14 cellular contexts compared by ENCODE assay signal in the genomic region with DNA sequence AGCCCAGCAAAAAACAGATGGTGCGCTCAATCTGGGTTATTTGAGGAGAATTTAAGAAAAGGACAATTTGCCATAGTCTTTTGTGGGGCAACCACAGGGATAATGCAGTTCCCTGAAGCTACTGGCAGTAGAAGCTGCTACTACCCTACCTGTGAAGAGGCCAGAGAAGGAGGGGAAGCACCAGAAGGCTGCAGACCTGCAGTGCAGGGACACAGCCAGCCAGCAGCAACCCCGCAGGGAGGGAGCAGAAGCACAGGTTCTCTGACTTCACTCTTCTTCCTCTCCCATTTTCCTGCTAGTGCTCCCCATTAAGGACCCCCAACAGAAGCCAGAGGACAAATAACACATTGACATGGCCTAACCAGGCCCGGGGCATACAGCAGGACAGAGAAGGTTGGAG. TPM values are rescaled to one million over a fixed set of nuclear protein-coding genes. Genes with fewer than 3 reads are reported as not detected.
DNase-seq lines count a peak whose midpoint lies in the region; ATAC-seq, FAIRE-seq and TF ChIP-seq lines count a peak whose summit lies in the region.
"Had no signal": no experiment of that assay in that cellular context is flagged by ENCODE, and none has a peak within 500 bp of the region (broad histone marks: within the 10 kb centered on the region; RNA-seq: fewer than 3 reads in every experiment).

No MANE protein-coding gene starts in this region.

- no peak overlapping the region for H3K18ac ChIP-seq in H1 (ENCODE audit: extremely low read depth, low read length)
- no peak overlapping the region for H3K18ac ChIP-seq in H9 (ENCODE audit: insufficient read length, low read depth, low read length)

- no peak overlapping the region for H3K23ac ChIP-seq in H1 (ENCODE audit: insufficient read length)
- no peak overlapping the region for H3K23ac ChIP-seq in H9 (ENCODE audit: insufficient read length, low read depth, low read length)

- no peak overlapping the region for H3K9ac ChIP-seq in H1 (replicated peaks in 1 of 4; ENCODE audit: extremely low read depth in 1 of 4, low read depth in 3 of 4, low read length in 3 of 4)
- no peak overlapping the region for H3K9ac ChIP-seq in neural progenitor cell
- no peak overlapping the region for H3K9ac ChIP-seq in H9 (ENCODE audit: extremely low read depth, insufficient read length, low read length)

- peak overlapping the region; percentile 61 to 69 for H3K27ac ChIP-seq in right atrium auricular region
- H3K27ac ChIP-seq in H1 (ENCODE audit: low read depth, low read length), result no peak overlapping the region
- H3K27ac ChIP-seq in neural progenitor cell, result no peak overlapping the region
- H3K27ac ChIP-seq in vagina, result peak overlapping the region; percentile 76
- no peak overlapping the region for H3K27ac ChIP-seq in H9 (ENCODE audit: insufficient read length, low read depth, low read length)

- ATAC-seq in Right ventricle myocardium inferior, result no peak
- no peak for ATAC-seq in effector memory CD8-positive, alpha-beta T cell (replicated peaks)
- ATAC-seq: activated CD8-positive, alpha-beta memory T cell treated with anti-CD3 and anti-CD28 coated beads, Interleukin-2, amount 10 ng/mL, durations not matched to agents 7 days and 5 days had no signal

- H4K8ac ChIP-seq in H1 (ENCODE audit: extremely low read depth, insufficient read depth, low read length) (no peak overlapping the region), H9 (replicated peaks; ENCODE audit: insufficient read length, low read depth, low read length) (no peak overlapping the region)

- H3K27ac Mint-ChIP-seq in neural progenitor cell (no peak overlapping the region), H9 (peak overlapping the region in 1 of 3 experiments; percentile 87; a peak in 1 of 7 replicates)
- no peak overlapping the region for H3K27ac Mint-ChIP-seq in effector memory CD8-positive, alpha-beta T cell
- H3K27ac Mint-ChIP-seq: activated CD8-positive, alpha-beta memory T cell treated with anti-CD3 and anti-CD28 coated beads, Interleukin-2, amount 10 ng/mL, durations not matched to agents 7 days and 5 days had no signal

- TF ChIP-seq CTCF in right atrium auricular region (IDR thresholded peaks at IDR 0.05) (no peak), H1 (IDR thresholded peaks at IDR 0.05; ENCODE audit: control extremely low read depth in 1 of 3, insufficient read depth in 1 of 3, low read depth in 1 of 3, low read length in 3 of 3) (no peak), neural progenitor cell (IDR thresholded peaks at IDR 0.05) (no peak), vagina (IDR thresholded peaks at IDR 0.05) (no peak), H9 (conservative IDR thresholded peaks at IDR 0.05) (no peak)

- no peak overlapping the region for H3K4ac ChIP-seq in H1 (replicated peaks; ENCODE audit: insufficient read length, low read depth, low read length)
- no peak overlapping the region for H3K4ac ChIP-seq in H9 (ENCODE audit: low read depth, low read length)

- no peak overlapping the region for H3K56ac ChIP-seq in H1 (replicated peaks; ENCODE audit: insufficient read length, low read depth, low read length)
- no peak overlapping the region for H3K56ac ChIP-seq in H9 (ENCODE audit: insufficient read length, low read depth, low read length)

- peaks cover 7% of the 10 kb centered on the region for H3F3A ChIP-seq in neural progenitor cell (ENCODE audit: low read depth)

- no peaks in the 10 kb centered on the region for H3K79me2 ChIP-seq in H1 (ENCODE audit: control insufficient read depth in 1 of 2, insufficient read depth in 2 of 2, low read length in 2 of 2)
- H3K79me2 ChIP-seq in neural progenitor cell (ENCODE audit: low read depth), result no peaks in the 10 kb centered on the region
- no peaks in the 10 kb centered on the region for H3K79me2 ChIP-seq in H9 (ENCODE audit: insufficient read depth, low read length)

- H2AK5ac ChIP-seq in H1 (ENCODE audit: low read depth, low read length), result no peak overlapping the region
- H2AK5ac ChIP-seq in H9 (ENCODE audit: insufficient read length, low read length), result no peak overlapping the region

- H4K20me1 ChIP-seq in H1 (replicated peaks in 1 of 2; ENCODE audit: control insufficient read depth in 1 of 2, insufficient read depth in 2 of 2, low read length in 2 of 2), result no peaks in the 10 kb centered on the region
- H4K20me1 ChIP-seq in neural progenitor cell (ENCODE audit: low read depth), result no peaks in the 10 kb centered on the region
- no peaks in the 10 kb centered on the region for H4K20me1 ChIP-seq in H9 (ENCODE audit: control insufficient read depth, insufficient read depth, insufficient read length)

- H3K36me3 ChIP-seq in right atrium auricular region (no peaks in the 10 kb centered on the region), H1 (ENCODE audit: control insufficient read depth in 2 of 4, insufficient read depth in 4 of 4, low read length in 3 of 4) (no peaks in the 10 kb centered on the region), neural progenitor cell (no peaks in the 10 kb centered on the region), vagina (no peaks in the 10 kb centered on the region)
- H3K36me3 ChIP-seq: HAP-1, tibial nerve had no signal

- no peaks in the 10 kb centered on the region for H3K27me3 ChIP-seq in right atrium auricular region
- no peaks in the 10 kb centered on the region for H3K27me3 ChIP-seq in H1 (replicated peaks in 1 of 4; ENCODE audit: control insufficient read depth in 3 of 4, extremely low read depth in 1 of 4, insufficient read depth in 3 of 4, low read length in 3 of 4)
- H3K27me3 ChIP-seq in neural progenitor cell, result no peaks in the 10 kb centered on the region
- no peaks in the 10 kb centered on the region for H3K27me3 ChIP-seq in vagina
- no peaks in the 10 kb centered on the region for H3K27me3 ChIP-seq in H9 (ENCODE audit: insufficient read depth, low read length)
- H3K27me3 ChIP-seq: tibial nerve had no signal

- H4K91ac ChIP-seq in H1 (replicated peaks; ENCODE audit: insufficient read length, low read length) (no peak overlapping the region), H9 (ENCODE audit: insufficient read length, low read depth, low read length) (no peak overlapping the region)

- no peaks in the 10 kb centered on the region for H3K36me3 Mint-ChIP-seq in neural progenitor cell
- H3K36me3 Mint-ChIP-seq in H9 (ENCODE audit: insufficient read depth in 1 of 3, low read depth in 3 of 3), result no peaks in the 10 kb centered on the region
- no peaks in the 10 kb centered on the region for H3K36me3 Mint-ChIP-seq in effector memory CD8-positive, alpha-beta T cell (ENCODE audit: insufficient read depth)
- H3K36me3 Mint-ChIP-seq: activated CD8-positive, alpha-beta memory T cell treated with anti-CD3 and anti-CD28 coated beads, Interleukin-2, amount 10 ng/mL, durations not matched to agents 7 days and 5 days had no signal

- H2BK20ac ChIP-seq in H1 (ENCODE audit: low read length) (no peak overlapping the region), H9 (ENCODE audit: low read depth, low read length, poor library complexity, severe bottlenecking) (no peak overlapping the region)

- H3K23me2 ChIP-seq in H1 (ENCODE audit: low read depth, low read length) (no peaks in the 10 kb centered on the region), H9 (ENCODE audit: insufficient read length, low read depth, low read length, poor library complexity, severe bottlenecking) (no peaks in the 10 kb centered on the region)

- peaks cover 19% of the 10 kb centered on the region for H3K4me1 Mint-ChIP-seq in neural progenitor cell
- H3K4me1 Mint-ChIP-seq in H9, result peaks cover 20 to 27% of the 10 kb centered on the region in 2 experiments
- H3K4me1 Mint-ChIP-seq in effector memory CD8-positive, alpha-beta T cell (ENCODE audit: low read depth in 2 of 2), result peaks cover 6 to 13% of the 10 kb centered on the region in 2 donors

- WGBS in H1 (ENCODE audit: extremely low coverage in 1 of 2, insufficient coverage in 1 of 2, insufficient read length in 1 of 2, insufficient replicate concordance in 2 of 2, low coverage in 1 of 2, low lambda C conversion rate in 2 of 2, missing lambda C conversion rate in 1 of 2), 2 experiments, result 91% methylated on average over 3 of the region's 3 CpGs; no CpG with 5 or more reads in 1 of the 2 experiments
- WGBS in H9 (ENCODE audit: extremely low coverage, insufficient read length, low lambda C conversion rate), result no CpG with 5 or more reads among the region's 3 CpGs

- no peak for FAIRE-seq in H1 (lab: Jason Lieb, UNC)

- H2BK120ac ChIP-seq in H1 (replicated peaks; ENCODE audit: low read depth, low read length) (no peak overlapping the region), H9 (ENCODE audit: low read depth, low read length, poor library complexity, severe bottlenecking) (no peak overlapping the region)

- H2BK15ac ChIP-seq in H1 (ENCODE audit: low read length), result no peak overlapping the region
- H2BK15ac ChIP-seq in H9 (ENCODE audit: low read depth, low read length), result no peak overlapping the region

- POLR2A ChIA-PET in H1 (lab: Charles Lee; ENCODE audit: partially characterized antibody), result no interaction called here

- no peak overlapping the region for H2BK5ac ChIP-seq in H1 (ENCODE audit: low read depth, low read length)
- no peak overlapping the region for H2BK5ac ChIP-seq in H9 (ENCODE audit: insufficient read length, low read length)

- no peak overlapping the region; the same call in 1 of the 2 replicates for H2BK12ac ChIP-seq in H1 (ENCODE audit: low read depth, low read length)
- H2BK12ac ChIP-seq in H9 (ENCODE audit: insufficient read length, low read depth, low read length), result no peak overlapping the region

- H3K4me1 ChIP-seq in right atrium auricular region (peaks cover 0 to 57% of the 10 kb centered on the region in 2 donors), H1 (replicated peaks in 1 of 4; ENCODE audit: control insufficient read depth in 3 of 4, insufficient read depth in 4 of 4, low read length in 3 of 4) (peaks cover 0 to 6% (median 1%) of the 10 kb centered on the region in 4 experiments; a peak in 2 of 7 replicates), neural progenitor cell (peaks cover 22% of the 10 kb centered on the region), vagina (peaks cover 16% of the 10 kb centered on the region), H9 (ENCODE audit: insufficient read depth, low read length) (no peaks in the 10 kb centered on the region)
- H3K4me1 ChIP-seq: HAP-1 had no signal

- TF ChIP-seq RAD21 in H1 (IDR thresholded peaks at IDR 0.05 in 1 of 2, conservative IDR thresholded peaks at IDR 0.05 in 1 of 2; ENCODE audit: low read depth in 2 of 2, low read length in 2 of 2), result no peak; a peak in 1 of 4 replicates

- intact Hi-C loops in Right ventricle myocardium inferior (cut with DNase I) (no loop called here), vagina (cut with DNase I) (no loop called here)

- H3T11ph ChIP-seq in H9 (ENCODE audit: low read length), result no peak overlapping the region

- H3K4me3 Mint-ChIP-seq in neural progenitor cell (no peak overlapping the region), H9 (no peak overlapping the region)
- no peak overlapping the region for H3K4me3 Mint-ChIP-seq in effector memory CD8-positive, alpha-beta T cell
- H3K4me3 Mint-ChIP-seq: activated CD8-positive, alpha-beta memory T cell treated with anti-CD3 and anti-CD28 coated beads, Interleukin-2, amount 10 ng/mL, durations not matched to agents 7 days and 5 days had no signal

- H3K4me2 ChIP-seq in H1 (ENCODE audit: insufficient read depth in 1 of 2, low read depth in 2 of 2, low read length in 2 of 2) (no peak overlapping the region), neural progenitor cell (no peak overlapping the region), H9 (ENCODE audit: insufficient read depth, insufficient read length, low read length) (no peak overlapping the region)

- H4K5ac ChIP-seq in H1 (ENCODE audit: insufficient read length, low read depth, low read length), result no peak overlapping the region
- no peak overlapping the region for H4K5ac ChIP-seq in H9 (ENCODE audit: insufficient read length, low read depth, low read length)

- H3K9me3 ChIP-seq in right atrium auricular region, result no peaks in the 10 kb centered on the region
- no peaks in the 10 kb centered on the region for H3K9me3 ChIP-seq in H1 (ENCODE audit: insufficient read depth in 2 of 2, low read depth in 1 of 2, low read length in 1 of 2)
- no peaks in the 10 kb centered on the region for H3K9me3 ChIP-seq in neural progenitor cell (ENCODE audit: low read depth)
- no peaks in the 10 kb centered on the region for H3K9me3 ChIP-seq in vagina
- H3K9me3 ChIP-seq in H9 (ENCODE audit: control insufficient read depth, low read depth, low read length), result no peaks in the 10 kb centered on the region
- H3K9me3 ChIP-seq: HAP-1, tibial nerve had no signal

- TF ChIP-seq EP300 in H1 (IDR thresholded peaks at IDR 0.05; ENCODE audit: borderline replicate concordance in 1 of 2, low read depth in 2 of 2, low read length in 2 of 2), result no peak

- H3K9me3 Mint-ChIP-seq in neural progenitor cell (no peaks in the 10 kb centered on the region), H9 (no peaks in the 10 kb centered on the region)
- H3K9me3 Mint-ChIP-seq in effector memory CD8-positive, alpha-beta T cell, result no peaks in the 10 kb centered on the region

- CTCF ChIA-PET in H1 (lab: Charles Lee; ENCODE audit: partially characterized antibody), result interaction anchor here (1.2 to 1.6 kb wide), 2 partner anchors 10 to 30 kb away, joined by 3 read pairs; no protein-coding TSS in a partner anchor

- H3K27me3 Mint-ChIP-seq in neural progenitor cell (ENCODE audit: insufficient read depth, low read depth), result peaks cover 2% of the 10 kb centered on the region
- peaks cover 3% of the 10 kb centered on the region for H3K27me3 Mint-ChIP-seq in H9 (ENCODE audit: low read depth)
- peaks cover 8 to 48% of the 10 kb centered on the region in 2 donors for H3K27me3 Mint-ChIP-seq in effector memory CD8-positive, alpha-beta T cell
- H3K27me3 Mint-ChIP-seq: activated CD8-positive, alpha-beta memory T cell treated with anti-CD3 and anti-CD28 coated beads, Interleukin-2, amount 10 ng/mL, durations not matched to agents 7 days and 5 days had no signal

- H3K4me3 ChIP-seq in right atrium auricular region (no peak overlapping the region), H1 (ENCODE audit: extremely low read depth in 1 of 4, insufficient read depth in 2 of 4, low read depth in 3 of 4, low read length in 4 of 4) (no peak overlapping the region), neural progenitor cell (no peak overlapping the region), vagina (no peak overlapping the region)
- H3K4me3 ChIP-seq: HAP-1, tibial nerve had no signal

- no peak for DNase-seq in right atrium auricular region (ENCODE audit: low spot score)
- no peak for DNase-seq in Right ventricle myocardium inferior (ENCODE audit: missing footprints)
- no peak for DNase-seq in H1 (ENCODE audit: low read depth in 1 of 2, low spot score in 2 of 2)
- DNase-seq in neural progenitor cell (ENCODE audit: low spot score), result no peak
- no peak for DNase-seq in vagina (ENCODE audit: extremely low spot score in 2 of 2)
- DNase-seq in H9, result no peak
- DNase-seq in effector memory CD8-positive, alpha-beta T cell, result no peak
- no peak for DNase-seq in stimulated activated CD4-positive, alpha-beta T cell treated with anti-CD3 and anti-CD28 coated beads, Interleukin-1b, Interleukin-23, amount 100 ng/mL, for 48 hours
- DNase-seq: activated CD8-positive, alpha-beta memory T cell treated with anti-CD3 and anti-CD28 coated beads, Interleukin-2, amount 10 ng/mL, durations not matched to agents 7 days and 5 days; activated naive CD4-positive, alpha-beta T cell treated with anti-CD3 and anti-CD28 coated beads, Interleukin-2, amount 50 U/mL, for 16 hours; cerebellar nuclear complex; DMS79 had no signal

- H3K14ac ChIP-seq in H1 (ENCODE audit: insufficient read length) (no peak overlapping the region), H9 (ENCODE audit: insufficient read depth, low read length) (no peak overlapping the region)

- H2AFZ ChIP-seq in H1 (ENCODE audit: low read length) (peak overlapping the region; percentile 50; the same call in 1 of the 2 replicates), neural progenitor cell (replicated peaks) (peak overlapping the region; percentile 31), H9 (ENCODE audit: low read length) (no peak overlapping the region)

- no peaks in the 10 kb centered on the region for H3K79me1 ChIP-seq in H1 (ENCODE audit: low read depth, low read length)
- H3K79me1 ChIP-seq in H9 (ENCODE audit: insufficient read depth, low read depth, low read length, poor library complexity, severe bottlenecking), result no peaks in the 10 kb centered on the region

- TF ChIP-seq POLR2A in H1 (IDR thresholded peaks at IDR 0.05; ENCODE audit: control extremely low read depth in 1 of 2, low read depth in 2 of 2, low read length in 2 of 2) (no peak), vagina (IDR thresholded peaks at IDR 0.05) (no peak)

RNA-seq across cellular contexts. Expression of gene POPDC2, which starts 30.3 kb away (rescaled TPM):
- 100 to 1,000 TPM; 679 to 853 TPM for total RNA-seq in right atrium auricular region
- 605 TPM for total RNA-seq in Right ventricle myocardium inferior
- total RNA-seq in H1 (2021; fragmentation: NEBNext Ultra II Directional; extraction: Animal tissue kit (Norgen Biotek cat#: 25700)), result 0.19 and 0.65 TPM in 2 replicates
- polyA plus RNA-seq in H1 (2011; rRNA removed), result 1.1 and 1.2 TPM in 2 replicates
- 1.1 TPM for polyA plus RNA-seq in H1 (2011; cell fraction: cytosol; rRNA removed)
- polyA plus RNA-seq in H1 (2011; cell fraction: nucleus; rRNA removed), result 3.3 TPM
- polyA plus RNA-seq in H1 (2012, experiment 1 of 2), result 0.47 to 0.56 TPM (median 0.55 TPM) in 4 replicates
- polyA plus RNA-seq in H1 (2012, experiment 2 of 2), result 0.12 TPM
- polyA plus RNA-seq in H1 (2013, experiment 1 of 2), result 0.28 TPM
- polyA plus RNA-seq in H1 (2013, experiment 2 of 2), result 0.28 TPM
- 0.29 and 1.6 TPM in 2 replicates for polyA minus RNA-seq in H1 (2011; rRNA and poly(A)+ RNA removed)
- polyA minus RNA-seq in H1 (2011; cell fraction: cytosol; rRNA and poly(A)+ RNA removed), result not detected
- 3.6 TPM for polyA minus RNA-seq in H1 (2011; cell fraction: nucleus; rRNA and poly(A)+ RNA removed)
- 0.95 and 1.5 TPM in 2 replicates for total RNA-seq in neural progenitor cell (ENCODE audit: low replicate concordance)
- total RNA-seq in vagina, result 3.4 TPM
- 0.37 and 0.97 TPM in 2 replicates for total RNA-seq in H9 (2021)

RNA-seq across cellular contexts. Expression of gene PLA1A, which starts 32.4 kb away (rescaled TPM):
- 10 to 100 TPM in 1 of 2 donors, 1 to 10 TPM in 1; 6.7 to 11.6 TPM for total RNA-seq in right atrium auricular region
- total RNA-seq in Right ventricle myocardium inferior, result 2.0 TPM
- not detected in 2 replicates for total RNA-seq in H1 (2021; fragmentation: NEBNext Ultra II Directional; extraction: Animal tissue kit (Norgen Biotek cat#: 25700))
- polyA plus RNA-seq in H1 (2011; rRNA removed), result not detected in 2 replicates
- polyA plus RNA-seq in H1 (2011; cell fraction: cytosol; rRNA removed), result not detected
- not detected for polyA plus RNA-seq in H1 (2011; cell fraction: nucleus; rRNA removed)
- polyA plus RNA-seq in H1 (2012, experiment 1 of 2), result not detected in 4 replicates
- not detected for polyA plus RNA-seq in H1 (2012, experiment 2 of 2)
- not detected for polyA plus RNA-seq in H1 (2013, experiment 1 of 2)
- not detected for polyA plus RNA-seq in H1 (2013, experiment 2 of 2)
- not detected in 2 replicates for polyA minus RNA-seq in H1 (2011; rRNA and poly(A)+ RNA removed)
- polyA minus RNA-seq in H1 (2011; cell fraction: cytosol; rRNA and poly(A)+ RNA removed), result not detected
- not detected for polyA minus RNA-seq in H1 (2011; cell fraction: nucleus; rRNA and poly(A)+ RNA removed)
- not detected in 2 replicates for total RNA-seq in neural progenitor cell (ENCODE audit: low replicate concordance)
- total RNA-seq in vagina, result 1.7 TPM
- total RNA-seq in H9 (2021), result not detected in 2 replicates

RNA-seq across cellular contexts. Expression of gene COX17, which starts 47.1 kb away (rescaled TPM):
- total RNA-seq in right atrium auricular region (10 to 100 TPM; 75.8 to 93.9 TPM), Right ventricle myocardium inferior (167 TPM), neural progenitor cell (ENCODE audit: low replicate concordance) (20.9 and 23.6 TPM in 2 replicates), vagina (27.3 TPM), H9 (2021) (47.0 and 53.4 TPM in 2 replicates)
- 43.0 and 45.5 TPM in 2 replicates for total RNA-seq in H1 (2021; fragmentation: NEBNext Ultra II Directional; extraction: Animal tissue kit (Norgen Biotek cat#: 25700))
- polyA plus RNA-seq in H1 (2011; rRNA removed), result 34.2 and 38.1 TPM in 2 replicates
- polyA plus RNA-seq in H1 (2011; cell fraction: cytosol; rRNA removed), result 55.0 TPM
- 45.7 TPM for polyA plus RNA-seq in H1 (2011; cell fraction: nucleus; rRNA removed)
- 54.3 to 77.8 TPM (median 64.1 TPM) in 4 replicates for polyA plus RNA-seq in H1 (2012, experiment 1 of 2)
- 57.7 TPM for polyA plus RNA-seq in H1 (2012, experiment 2 of 2)
- 125 TPM for polyA plus RNA-seq in H1 (2013, experiment 1 of 2)
- polyA plus RNA-seq in H1 (2013, experiment 2 of 2), result 135 TPM
- 9.9 and 11.3 TPM in 2 replicates for polyA minus RNA-seq in H1 (2011; rRNA and poly(A)+ RNA removed)
- 23.6 TPM for polyA minus RNA-seq in H1 (2011; cell fraction: cytosol; rRNA and poly(A)+ RNA removed)
- polyA minus RNA-seq in H1 (2011; cell fraction: nucleus; rRNA and poly(A)+ RNA removed), result 28.0 TPM

RNA-seq across cellular contexts. Expression of gene ADPRH, which starts 50.8 kb away (rescaled TPM):
- total RNA-seq in right atrium auricular region (1 to 10 TPM; 7.5 to 9.7 TPM), Right ventricle myocardium inferior (10.1 TPM), neural progenitor cell (ENCODE audit: low replicate concordance) (0.77 and 1.4 TPM in 2 replicates), vagina (2.9 TPM), H9 (2021) (3.1 and 3.6 TPM in 2 replicates)
- total RNA-seq in H1 (2021; fragmentation: NEBNext Ultra II Directional; extraction: Animal tissue kit (Norgen Biotek cat#: 25700)), result 4.1 and 4.2 TPM in 2 replicates
- 2.3 and 2.6 TPM in 2 replicates for polyA plus RNA-seq in H1 (2011; rRNA removed)
- 2.8 TPM for polyA plus RNA-seq in H1 (2011; cell fraction: cytosol; rRNA removed)
- 2.3 TPM for polyA plus RNA-seq in H1 (2011; cell fraction: nucleus; rRNA removed)
- polyA plus RNA-seq in H1 (2012, experiment 1 of 2), result 2.5 to 3.7 TPM (median 3.5 TPM) in 4 replicates
- 1.7 TPM for polyA plus RNA-seq in H1 (2012, experiment 2 of 2)
- 1.8 TPM for polyA plus RNA-seq in H1 (2013, experiment 1 of 2)
- polyA plus RNA-seq in H1 (2013, experiment 2 of 2), result 1.7 TPM
- 4.2 and 4.6 TPM in 2 replicates for polyA minus RNA-seq in H1 (2011; rRNA and poly(A)+ RNA removed)
- polyA minus RNA-seq in H1 (2011; cell fraction: cytosol; rRNA and poly(A)+ RNA removed), result 1.9 TPM
- 1.8 TPM for polyA minus RNA-seq in H1 (2011; cell fraction: nucleus; rRNA and poly(A)+ RNA removed)

Comparison
In these comparisons a context has a peak if more than half of its experiments do, and no peak if none do; other contexts are left out.
1. H3K27ac ChIP-seq: peak in right atrium auricular region (2 of 2) and vagina (single experiment); none in H1 (single experiment), neural progenitor cell (single experiment) and H9 (single experiment).
2. RNA of gene POPDC2, which starts 30.3 kb away (total RNA-seq): 679 to 853 TPM in right atrium auricular region and 605 TPM in Right ventricle myocardium inferior (single experiment); 3.4 TPM in vagina (single experiment), 0.95 to 1.5 TPM in neural progenitor cell, 0.19 to 0.65 TPM in H1 and 0.37 to 0.97 TPM in H9; every median in the first group is over 100 times any median in the second.